8 cellular contexts compared by ENCODE assay signal in the genomic region with DNA sequence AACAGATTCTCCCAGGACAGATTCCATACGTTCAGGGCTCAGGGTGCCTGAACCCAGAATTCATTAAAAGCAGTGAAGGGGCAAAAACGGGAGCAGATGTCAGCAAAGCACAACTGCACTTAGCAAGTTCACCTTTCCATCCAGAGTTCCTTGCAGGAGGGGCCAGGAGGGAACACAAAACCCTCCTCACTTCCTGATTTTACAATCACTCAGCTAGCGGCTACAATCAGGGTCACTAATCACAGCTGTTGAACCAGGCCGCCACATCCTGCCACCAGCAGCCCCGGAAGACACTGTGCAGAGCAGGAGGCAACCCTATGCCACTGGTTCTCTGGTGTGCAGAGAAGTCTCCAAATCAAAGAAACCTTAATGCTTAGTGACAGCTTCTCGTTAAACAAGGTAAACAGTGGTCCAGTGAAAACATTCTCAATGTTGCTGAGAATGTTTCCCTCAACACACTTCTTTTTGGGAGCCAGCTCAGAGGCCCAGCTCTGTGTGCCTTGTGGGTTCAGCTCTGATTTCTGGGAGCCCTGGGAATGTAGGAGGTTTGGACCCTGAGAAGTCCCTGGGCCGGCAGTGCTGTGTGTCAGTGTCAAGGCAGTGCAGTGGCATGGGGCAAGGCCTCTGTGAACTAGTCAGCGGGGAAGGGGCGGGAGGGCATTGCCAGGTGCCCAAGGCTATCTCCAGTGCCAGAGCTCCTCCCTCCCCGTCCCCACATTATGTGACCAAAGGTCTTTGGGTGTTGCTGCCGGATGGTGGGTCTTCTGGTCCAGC. TPM values are rescaled to one million over a fixed set of nuclear protein-coding genes. Genes with fewer than 3 reads are reported as not detected.
A peak's percentile ranks its signal among the peaks of the same experiment; 100 is the strongest.
DNase-seq lines count a peak whose midpoint lies in the region; ATAC-seq and TF ChIP-seq lines count a peak whose summit lies in the region.

No MANE protein-coding gene starts in this region.

- no peaks in the 10 kb centered on the region for H3K27me3 Mint-ChIP-seq in Caco-2 (ENCODE audit: insufficient read depth, unreplicated experiment)

- no peaks in the 10 kb centered on the region for H3K9me3 Mint-ChIP-seq in Caco-2 (ENCODE audit: unreplicated experiment)

- H3K36me3 ChIP-seq in Caco-2 (ENCODE audit: control insufficient read depth, insufficient read depth, low read length): no peaks in the 10 kb centered on the region

- H3K27ac Mint-ChIP-seq in Caco-2 (ENCODE audit: unreplicated experiment): peak overlapping the region; percentile 89

- no peak for TF ChIP-seq CTCF in Caco-2 (IDR thresholded peaks at IDR 0.05; ENCODE audit: insufficient read depth in 1 of 2, low read depth in 1 of 2, low read length in 1 of 2, severe bottlenecking in 1 of 2, unreplicated experiment in 1 of 2)

- no TSS peak for BruUV-seq in Caco-2 (replicated peaks; lab: Mats Ljungman, UMichigan)

- peaks cover 70% of the 10 kb centered on the region for H3K4me1 ChIP-seq in Caco-2

- no peaks in the 10 kb centered on the region for H3K9me3 ChIP-seq in Caco-2

- DNase-seq in Caco-2: peak; percentile 44 to 62
- DNase-seq in kidney tubule cell (ENCODE audit: low spot score): peak; percentile 82
- DNase-seq in stimulated activated naive CD4-positive, alpha-beta T cell treated with Interleukin-2 at 50 U/mL for 16 hours (lab: John Stamatoyannopoulos, UW): peak; percentile 50
- DNase-seq in NCI-H1436 treated with DMSO at 0.1 percent for 48 hours (lab: John Stamatoyannopoulos, UW): no peak

- H3K27me3 ChIP-seq in Caco-2 (replicated peaks; ENCODE audit: control insufficient read depth, insufficient read depth, low read length): no peaks in the 10 kb centered on the region

- H3K36me3 Mint-ChIP-seq in Caco-2 (ENCODE audit: insufficient read depth, unreplicated experiment): no peaks in the 10 kb centered on the region

- 49 to 63% (median 54%) methylated on average over 11 of the region's 11 CpGs for WGBS in adipose tissue, 3 donors

- H3K4me3 Mint-ChIP-seq in Caco-2 (ENCODE audit: unreplicated experiment): peak overlapping the region; percentile 31

- intact Hi-C loops in Caco-2 (cut with micrococcal nuclease; ENCODE audit: unreplicated experiment): loop anchor here (1.0 to 2.0 kb wide), 5 partner anchors 7 to 197 kb away; no protein-coding TSS in a partner anchor

- CTCF ChIA-PET in Caco-2 (lab: Charles Lee): interaction anchor here (1.0 to 2.5 kb wide), 6 partner anchors 8 to 210 kb away, joined by 3 to 10 read pairs (median 6); partner anchors contain the start of gene NEMF

- POLR2A ChIA-PET in Caco-2 (lab: Charles Lee): interaction anchor here (1.0 to 1.6 kb wide), 2 partner anchors 194 to 200 kb away, joined by 3 to 8 read pairs; no protein-coding TSS in a partner anchor

- H3K4me3 ChIP-seq in Caco-2 (ENCODE audit: low read depth, low read length): no peak overlapping the region

- peak overlapping the region; percentile 38 for H3K27ac ChIP-seq in adipose tissue (ENCODE audit: low read depth, low read length)

- H3K4me1 Mint-ChIP-seq in Caco-2 (ENCODE audit: low read depth, unreplicated experiment): peaks cover 26% of the 10 kb centered on the region

- ATAC-seq in GM19438 (IDR thresholded peaks at IDR 0.05; ENCODE audit: low read depth, unreplicated experiment) (peak; percentile 61), HG03460 (IDR thresholded peaks at IDR 0.05; ENCODE audit: unreplicated experiment) (peak; percentile 57), SK-N-SH treated with all-trans-retinoic acid at 6 μM for 48 hours (peak; percentile 83)

TF ChIP-seq in SK-N-SH treated with all-trans-retinoic acid at 6 μM for 48 hours, 23 proteins besides CTCF, POLR2A, EP300 and RAD21:
- TF ChIP-seq CREB5 (CRISPR knock-in tag; IDR thresholded peaks at IDR 0.05; ENCODE audit: low read depth): no peak
- peak; percentile 87 for TF ChIP-seq TCF4 (CRISPR knock-in tag; IDR thresholded peaks at IDR 0.05; ENCODE audit: borderline replicate concordance)
- TF ChIP-seq SNAI2 (CRISPR knock-in tag; IDR thresholded peaks at IDR 0.05): no peak
- TF ChIP-seq ZNF8 (CRISPR knock-in tag; IDR thresholded peaks at IDR 0.05): peak; percentile 19; the same call in 1 of the 2 replicates
- 0 out of 2 replicates have a peak, but pooled peaks have one; percentile 43 for TF ChIP-seq ZNF70 (CRISPR knock-in tag; IDR thresholded peaks at IDR 0.05)
- TF ChIP-seq OSR1 (CRISPR knock-in tag; IDR thresholded peaks at IDR 0.05): no peak
- TF ChIP-seq CSDC2 (CRISPR knock-in tag; IDR thresholded peaks at IDR 0.05): no peak
- no peak for TF ChIP-seq ZFP30 (CRISPR knock-in tag; IDR thresholded peaks at IDR 0.05)
- TF ChIP-seq TSHZ2 (CRISPR knock-in tag; IDR thresholded peaks at IDR 0.05): peak; percentile 30
- TF ChIP-seq GLIS3 (CRISPR knock-in tag; IDR thresholded peaks at IDR 0.05): no peak

RNA-seq across cellular contexts. Expression of gene VCPKMT, which starts 54.5 kb away (rescaled TPM):
- total RNA-seq in Caco-2 (2022): 9.7 TPM in 2 replicates
- 1 to 10 TPM; 3.5 to 8.4 (median 6.0) TPM for polyA plus RNA-seq in adipose tissue
